In the genomic region with DNA sequence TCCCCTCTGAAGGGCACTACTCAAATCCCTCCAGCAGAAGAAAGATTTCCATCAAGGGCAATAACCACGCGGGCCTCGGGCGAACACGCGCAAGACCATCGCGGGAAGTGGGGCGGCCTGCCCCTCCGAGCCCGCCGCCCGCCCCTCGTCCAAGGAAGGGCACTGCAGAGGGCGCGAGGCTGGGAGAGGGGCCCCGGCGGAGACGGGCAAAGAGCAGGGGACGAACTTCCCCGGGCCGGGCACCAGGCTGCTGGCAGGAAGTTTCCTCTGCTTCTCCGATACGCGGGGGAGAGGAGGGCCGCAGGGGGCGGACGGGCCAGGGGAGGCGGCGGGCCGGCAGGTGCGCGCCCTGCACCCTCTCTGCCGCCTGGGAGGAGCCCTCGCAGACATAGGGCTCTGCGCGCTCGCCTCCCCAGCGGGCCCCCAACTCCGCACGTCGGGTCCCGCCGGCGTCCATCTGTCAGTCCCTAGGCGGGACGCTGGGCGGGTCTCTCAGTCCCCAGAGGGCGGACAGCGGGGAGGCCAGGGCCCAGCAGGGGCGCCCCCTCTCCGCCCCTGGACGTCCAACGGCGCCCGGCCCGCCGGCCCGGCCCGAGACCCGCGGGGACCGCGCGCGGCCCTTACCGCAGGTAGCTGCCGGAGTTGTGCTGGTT, we compare ENCODE assay signal across 1 cellular context.
TF ChIP-seq lines count a peak whose summit lies in the region.

No MANE protein-coding gene starts in this region.

TF ChIP-seq in GM23338, 12 proteins besides CTCF, POLR2A, EP300 and RAD21 (continued from another document):
- TF ChIP-seq, protein P1, sequence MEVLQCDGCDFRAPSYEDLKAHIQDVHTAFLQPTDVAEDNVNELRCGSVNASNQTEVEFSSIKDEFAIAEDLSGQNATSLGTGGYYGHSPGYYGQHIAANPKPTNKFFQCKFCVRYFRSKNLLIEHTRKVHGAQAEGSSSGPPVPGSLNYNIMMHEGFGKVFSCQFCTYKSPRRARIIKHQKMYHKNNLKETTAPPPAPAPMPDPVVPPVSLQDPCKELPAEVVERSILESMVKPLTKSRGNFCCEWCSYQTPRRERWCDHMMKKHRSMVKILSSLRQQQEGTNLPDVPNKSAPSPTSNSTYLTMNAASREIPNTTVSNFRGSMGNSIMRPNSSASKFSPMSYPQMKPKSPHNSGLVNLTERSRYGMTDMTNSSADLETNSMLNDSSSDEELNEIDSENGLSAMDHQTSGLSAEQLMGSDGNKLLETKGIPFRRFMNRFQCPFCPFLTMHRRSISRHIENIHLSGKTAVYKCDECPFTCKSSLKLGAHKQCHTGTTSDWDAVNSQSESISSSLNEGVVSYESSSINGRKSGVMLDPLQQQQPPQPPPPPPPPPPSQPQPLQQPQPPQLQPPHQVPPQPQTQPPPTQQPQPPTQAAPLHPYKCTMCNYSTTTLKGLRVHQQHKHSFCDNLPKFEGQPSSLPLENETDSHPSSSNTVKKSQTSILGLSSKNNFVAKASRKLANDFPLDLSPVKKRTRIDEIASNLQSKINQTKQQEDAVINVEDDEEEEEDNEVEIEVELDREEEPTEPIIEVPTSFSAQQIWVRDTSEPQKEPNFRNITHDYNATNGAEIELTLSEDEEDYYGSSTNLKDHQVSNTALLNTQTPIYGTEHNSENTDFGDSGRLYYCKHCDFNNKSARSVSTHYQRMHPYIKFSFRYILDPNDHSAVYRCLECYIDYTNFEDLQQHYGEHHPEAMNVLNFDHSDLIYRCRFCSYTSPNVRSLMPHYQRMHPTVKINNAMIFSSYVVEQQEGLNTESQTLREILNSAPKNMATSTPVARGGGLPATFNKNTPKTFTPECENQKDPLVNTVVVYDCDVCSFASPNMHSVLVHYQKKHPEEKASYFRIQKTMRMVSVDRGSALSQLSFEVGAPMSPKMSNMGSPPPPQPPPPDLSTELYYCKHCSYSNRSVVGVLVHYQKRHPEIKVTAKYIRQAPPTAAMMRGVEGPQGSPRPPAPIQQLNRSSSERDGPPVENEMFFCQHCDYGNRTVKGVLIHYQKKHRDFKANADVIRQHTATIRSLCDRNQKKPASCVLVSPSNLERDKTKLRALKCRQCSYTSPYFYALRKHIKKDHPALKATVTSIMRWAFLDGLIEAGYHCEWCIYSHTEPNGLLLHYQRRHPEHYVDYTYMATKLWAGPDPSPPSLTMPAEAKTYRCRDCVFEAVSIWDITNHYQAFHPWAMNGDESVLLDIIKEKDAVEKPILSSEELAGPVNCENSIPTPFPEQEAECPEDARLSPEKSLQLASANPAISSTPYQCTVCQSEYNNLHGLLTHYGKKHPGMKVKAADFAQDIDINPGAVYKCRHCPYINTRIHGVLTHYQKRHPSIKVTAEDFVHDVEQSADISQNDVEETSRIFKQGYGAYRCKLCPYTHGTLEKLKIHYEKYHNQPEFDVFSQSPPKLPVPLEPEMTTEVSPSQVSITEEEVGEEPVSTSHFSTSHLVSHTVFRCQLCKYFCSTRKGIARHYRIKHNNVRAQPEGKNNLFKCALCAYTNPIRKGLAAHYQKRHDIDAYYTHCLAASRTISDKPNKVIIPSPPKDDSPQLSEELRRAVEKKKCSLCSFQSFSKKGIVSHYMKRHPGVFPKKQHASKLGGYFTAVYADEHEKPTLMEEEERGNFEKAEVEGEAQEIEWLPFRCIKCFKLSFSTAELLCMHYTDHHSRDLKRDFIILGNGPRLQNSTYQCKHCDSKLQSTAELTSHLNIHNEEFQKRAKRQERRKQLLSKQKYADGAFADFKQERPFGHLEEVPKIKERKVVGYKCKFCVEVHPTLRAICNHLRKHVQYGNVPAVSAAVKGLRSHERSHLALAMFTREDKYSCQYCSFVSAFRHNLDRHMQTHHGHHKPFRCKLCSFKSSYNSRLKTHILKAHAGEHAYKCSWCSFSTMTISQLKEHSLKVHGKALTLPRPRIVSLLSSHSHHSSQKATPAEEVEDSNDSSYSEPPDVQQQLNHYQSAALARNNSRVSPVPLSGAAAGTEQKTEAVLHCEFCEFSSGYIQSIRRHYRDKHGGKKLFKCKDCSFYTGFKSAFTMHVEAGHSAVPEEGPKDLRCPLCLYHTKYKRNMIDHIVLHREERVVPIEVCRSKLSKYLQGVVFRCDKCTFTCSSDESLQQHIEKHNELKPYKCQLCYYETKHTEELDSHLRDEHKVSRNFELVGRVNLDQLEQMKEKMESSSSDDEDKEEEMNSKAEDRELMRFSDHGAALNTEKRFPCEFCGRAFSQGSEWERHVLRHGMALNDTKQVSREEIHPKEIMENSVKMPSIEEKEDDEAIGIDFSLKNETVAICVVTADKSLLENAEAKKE (CRISPR knock-in tag; IDR thresholded peaks at IDR 0.05): no peak
- TF ChIP-seq POLR2AphosphoS5 (IDR thresholded peaks at IDR 0.05; ENCODE audit: low read depth): no peak
- no peak for TF ChIP-seq JUNB (IDR thresholded peaks at IDR 0.05; ENCODE audit: unreplicated experiment)
- no peak for TF ChIP-seq NANOG (IDR thresholded peaks at IDR 0.05; ENCODE audit: borderline replicate concordance)
- TF ChIP-seq EZH2 (IDR thresholded peaks at IDR 0.05; ENCODE audit: low read depth, unreplicated experiment): no peak
